In the genomic region with DNA sequence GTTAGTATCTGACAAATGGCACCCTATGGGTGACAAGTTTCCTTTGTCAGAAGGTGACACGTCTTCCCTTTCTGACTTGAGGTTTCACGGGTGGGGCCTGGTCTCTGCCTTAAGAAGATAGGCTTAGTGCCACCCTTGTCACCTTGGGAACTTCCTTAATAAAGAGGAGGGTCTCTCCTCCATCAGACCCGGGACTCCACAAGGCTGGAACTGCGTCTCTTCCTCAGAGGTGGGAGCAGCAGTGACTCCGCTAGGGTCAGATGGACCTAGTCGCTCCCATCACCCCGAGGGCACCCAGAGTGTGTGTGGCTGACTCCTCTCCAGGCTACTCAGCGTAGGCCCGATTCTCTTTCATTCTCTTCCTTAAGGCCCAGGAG, we compare ENCODE assay signal across 8 cellular contexts. TPM values are rescaled to one million over a fixed set of nuclear protein-coding genes. Genes with fewer than 3 reads are reported as not detected.
DNase-seq lines count a peak whose midpoint lies in the region; ATAC-seq and TF ChIP-seq lines count a peak whose summit lies in the region.

No MANE protein-coding gene starts in this region.

- H3K4me3 ChIP-seq in GM23248 (peak overlapping the region; percentile 62), PC-9 (peak overlapping the region; percentile 46; the same call in 1 of the 2 replicates)

- DNase-seq in GM23248 (no peak), PC-9 (no peak), ecto neural progenitor cell (ENCODE audit: low spot score) (no peak)
- DNase-seq in activated effector memory CD4-positive, alpha-beta T cell treated with anti-CD3 and anti-CD28 coated beads, Interleukin-2, amount 50 U/mL, for 16 hours: no peak

- peak overlapping the region; percentile 57 for H3K9ac ChIP-seq in GM23248

- H3K9me3 ChIP-seq in GM23248 (ENCODE audit: low read depth) (no peaks in the 10 kb centered on the region), PC-9 (ENCODE audit: insufficient read depth, low read depth) (no peaks in the 10 kb centered on the region)

- H3K27ac ChIP-seq in GM23248 (no peak overlapping the region), PC-9 (no peak overlapping the region)

- peaks cover 14% of the 10 kb centered on the region for H3K36me3 Mint-ChIP-seq in dendritic cell treated with granulocyte-macrophage colony-stimulating factor and Interleukin-4, amounts not matched to agents 40 ng/mL and 50 ng/mL, for 4 days (ENCODE audit: low read depth)
- H3K36me3 Mint-ChIP-seq in nephron (ENCODE audit: low read depth): no peaks in the 10 kb centered on the region

- H3K27ac Mint-ChIP-seq in dendritic cell treated with granulocyte-macrophage colony-stimulating factor and Interleukin-4, amounts not matched to agents 40 ng/mL and 50 ng/mL, for 4 days: peak overlapping the region; percentile 84
- H3K27ac Mint-ChIP-seq in nephron: peak overlapping the region; percentile 74 to 97 (median 93)

- intact Hi-C loops in PC-9 (cut with micrococcal nuclease; ENCODE audit: unreplicated experiment): no loop called here
- intact Hi-C loops in dendritic cell treated with granulocyte-macrophage colony-stimulating factor and Interleukin-4, amounts not matched to agents 40 ng/mL and 50 ng/mL, for 4 days (cut with micrococcal nuclease): no loop called here

- H3K4me1 Mint-ChIP-seq in dendritic cell treated with granulocyte-macrophage colony-stimulating factor and Interleukin-4, amounts not matched to agents 40 ng/mL and 50 ng/mL, for 4 days (ENCODE audit: low read depth): peaks cover 39% of the 10 kb centered on the region
- H3K4me1 Mint-ChIP-seq in nephron: peaks cover 10% of the 10 kb centered on the region

- no peaks in the 10 kb centered on the region for H3K27me3 ChIP-seq in GM23248 (replicated peaks; ENCODE audit: insufficient read depth)
- no peaks in the 10 kb centered on the region for H3K27me3 ChIP-seq in PC-9 (ENCODE audit: insufficient read depth, low read depth)

- ATAC-seq in GM18873 (IDR thresholded peaks at IDR 0.05; ENCODE audit: low FRiP score, unreplicated experiment) (no peak), HG02610 (IDR thresholded peaks at IDR 0.05; ENCODE audit: unreplicated experiment) (no peak)

- H3K36me3 ChIP-seq in GM23248 (ENCODE audit: low read depth) (no peaks in the 10 kb centered on the region), PC-9 (ENCODE audit: low read depth) (no peaks in the 10 kb centered on the region)

- in situ Hi-C loops in GM23248 (cut with MboI): no loop called here

- WGBS in GM23248 (ENCODE audit: low coverage in 1 of 2, low lambda C conversion rate in 2 of 2, missing lambda C conversion rate in 2 of 2), 2 experiments: 78 to 81% methylated on average over 9 of the region's 9 CpGs

- CTCF ChIA-PET in PC-9 (lab: Charles Lee): interaction anchor here (0.7 kb wide), 2 partner anchors 234 to 801 kb away, joined by 3 read pairs; partner anchors contain the start of gene DHDDS

- no peak for TF ChIP-seq CTCF in PC-9 (conservative IDR thresholded peaks at IDR 0.05)
- no peak for TF ChIP-seq CTCF in nephron (IDR thresholded peaks at IDR 0.05; ENCODE audit: unreplicated experiment in 3 of 3)

- no peaks in the 10 kb centered on the region for H4K20me1 ChIP-seq in GM23248 (ENCODE audit: insufficient read depth)
- no peaks in the 10 kb centered on the region for H4K20me1 ChIP-seq in PC-9 (ENCODE audit: insufficient read depth)

- H3K79me2 ChIP-seq in GM23248 (ENCODE audit: insufficient read depth) (peaks cover 31% of the 10 kb centered on the region), PC-9 (ENCODE audit: low read depth) (peaks cover 9% of the 10 kb centered on the region; the same call in 1 of the 2 replicates)

- peak overlapping the region; percentile 98 for H2AFZ ChIP-seq in GM23248
- peak overlapping the region; percentile 82 for H2AFZ ChIP-seq in PC-9

- POLR2A ChIA-PET in PC-9 (lab: Charles Lee; ENCODE audit: unreplicated experiment): no interaction called here

- no peaks in the 10 kb centered on the region for H3K27me3 Mint-ChIP-seq in dendritic cell treated with granulocyte-macrophage colony-stimulating factor and Interleukin-4, amounts not matched to agents 40 ng/mL and 50 ng/mL, for 4 days
- no peaks in the 10 kb centered on the region for H3K27me3 Mint-ChIP-seq in nephron (ENCODE audit: low read depth)

- peak overlapping the region; percentile 86 for H3K4me3 Mint-ChIP-seq in dendritic cell treated with granulocyte-macrophage colony-stimulating factor and Interleukin-4, amounts not matched to agents 40 ng/mL and 50 ng/mL, for 4 days
- peak overlapping the region; percentile 94 to 99 (median 96) for H3K4me3 Mint-ChIP-seq in nephron

- no peaks in the 10 kb centered on the region for H3K9me3 Mint-ChIP-seq in dendritic cell treated with granulocyte-macrophage colony-stimulating factor and Interleukin-4, amounts not matched to agents 40 ng/mL and 50 ng/mL, for 4 days
- H3K9me3 Mint-ChIP-seq in nephron: no peaks in the 10 kb centered on the region

- H3K4me2 ChIP-seq in GM23248 (ENCODE audit: unreplicated experiment) (peak overlapping the region; percentile 69), PC-9 (peak overlapping the region; percentile 78)

- BruUV-seq in PC-9 (replicated peaks; lab: Mats Ljungman, UMichigan): TSS peak; percentile 73

- H3F3A ChIP-seq in GM23248 (ENCODE audit: insufficient read depth) (no peaks in the 10 kb centered on the region), PC-9 (ENCODE audit: insufficient read depth, low read depth) (0 out of 2 replicates have a peak, but pooled peaks cover 3% of the 10 kb centered on the region)

- no peaks in the 10 kb centered on the region for H3K9me2 ChIP-seq in GM23248 (ENCODE audit: insufficient read depth)
- H3K9me2 ChIP-seq in PC-9 (ENCODE audit: insufficient read depth): no peaks in the 10 kb centered on the region

- peaks cover 9% of the 10 kb centered on the region; the same call in 1 of the 2 replicates for H3K4me1 ChIP-seq in GM23248 (ENCODE audit: insufficient read depth)
- peaks cover 9% of the 10 kb centered on the region; the same call in 1 of the 2 replicates for H3K4me1 ChIP-seq in PC-9 (replicated peaks; ENCODE audit: insufficient read depth)

RNA-seq across cellular contexts. Expression of gene WDTC1, which starts 0.8 kb away (rescaled TPM):
- total RNA-seq in GM23248 (2014; rRNA removed; shearing (Covaris generic)): 23.9 and 24.0 TPM in 2 replicates
- polyA plus RNA-seq in GM23248 (2016; fragmentation: Nextera tagmentation; extraction: Ambion mirVana): 4.1 and 4.7 TPM in 2 replicates
- total RNA-seq in PC-9 (2021): 37.1 and 39.2 TPM in 2 replicates
